Comparison of ENCODE assay signal across 30 cellular contexts in genomic region chr19:49651871-49652722, GRCh38.
"Had no signal": no experiment of that assay in that cellular context is flagged by ENCODE, and none has a peak within 500 bp of the region (broad histone marks: within the 10 kb centered on the region; RNA-seq: fewer than 3 reads in every experiment).

No MANE protein-coding gene starts in this region.

- H3K4me3 Mint-ChIP-seq: immature natural killer cell; mesothelial cell of epicardium; nephron; neural crest cell; stimulated activated effector memory CD8-positive, alpha-beta T cell treated with anti-CD3 and anti-CD28 coated beads, Interleukin-12 subunit alpha, Interleukin-12 subunit beta, amount 100 ng/mL, for 72 hours had no signal

- H3K4me1 ChIP-seq: heart left ventricle, left lung, lower lobe of right lung, pancreas, prostate gland, sigmoid colon, suprapubic skin, tibial artery, upper lobe of right lung had no signal

- ATAC-seq: heart left ventricle; left colon; left lung; lower lobe of right lung; pancreas; right cardiac atrium; stimulated activated effector memory CD8-positive, alpha-beta T cell treated with anti-CD3 and anti-CD28 coated beads, Interleukin-12 subunit alpha, Interleukin-12 subunit beta, amount 100 ng/mL, for 72 hours; upper lobe of right lung had no signal

- DNase-seq: heart left ventricle; hypothalamus; immature natural killer cell; kidney; left colon; lower lobe of right lung; mammary epithelial cell; mesendoderm; naive B cell; nucleus accumbens; posterior cingulate gyrus; retina; right cardiac atrium; small intestine; spleen; stimulated activated CD4-positive, alpha-beta T cell treated with anti-CD3 and anti-CD28 coated beads, Interleukin-4, amount 100 ng/mL, for 24 hours; stimulated activated naive CD4-positive, alpha-beta T cell treated with Interleukin-2 at 50 U/mL for 16 hours; tibial artery; trophoblast cell had no signal

- H3K9me3 Mint-ChIP-seq: immature natural killer cell; mesothelial cell of epicardium; naive B cell; nephron; neural crest cell; stimulated activated effector memory CD8-positive, alpha-beta T cell treated with anti-CD3 and anti-CD28 coated beads, Interleukin-12 subunit alpha, Interleukin-12 subunit beta, amount 100 ng/mL, for 72 hours had no signal

- H3K27me3 ChIP-seq: heart left ventricle, left lung, pancreas, sigmoid colon, spleen, suprapubic skin, tibial artery, upper lobe of right lung had no signal

- H3K4me1 Mint-ChIP-seq: mesothelial cell of epicardium; neural crest cell; stimulated activated effector memory CD8-positive, alpha-beta T cell treated with anti-CD3 and anti-CD28 coated beads, Interleukin-12 subunit alpha, Interleukin-12 subunit beta, amount 100 ng/mL, for 72 hours had no signal

- H3K27ac Mint-ChIP-seq: mesothelial cell of epicardium; nephron; stimulated activated effector memory CD8-positive, alpha-beta T cell treated with anti-CD3 and anti-CD28 coated beads, Interleukin-12 subunit alpha, Interleukin-12 subunit beta, amount 100 ng/mL, for 72 hours had no signal

- H3K9me3 ChIP-seq: heart left ventricle, left lung, lower lobe of right lung, pancreas, prostate gland, sigmoid colon, spleen, suprapubic skin, thoracic aorta, tibial artery, upper lobe of right lung had no signal

- H3K27ac ChIP-seq: heart left ventricle, left lung, lower lobe of right lung, pancreas, prostate gland, sigmoid colon, suprapubic skin, thoracic aorta, tibial artery, upper lobe of right lung had no signal

- H3K27me3 Mint-ChIP-seq: naive B cell had no signal

- H3K4me3 ChIP-seq: heart left ventricle, left lung, lower lobe of right lung, pancreas, prostate gland, sigmoid colon, spleen, suprapubic skin, thoracic aorta, tibial artery, upper lobe of right lung had no signal
